Comparison of ENCODE assay signal across 13 cellular contexts in genomic region chr1:170776147-170776734, GRCh38.
DNase-seq lines count a peak whose midpoint lies in the region; ATAC-seq and TF ChIP-seq lines count a peak whose summit lies in the region.
"Had no signal": no experiment of that assay in that cellular context is flagged by ENCODE, and none has a peak within 500 bp of the region (broad histone marks: within the 10 kb centered on the region; RNA-seq: fewer than 3 reads in every experiment).

No MANE protein-coding gene starts in this region.

- no peaks in the 10 kb centered on the region for H3K27me3 Mint-ChIP-seq in nephron (ENCODE audit: low read depth)
- H3K27me3 Mint-ChIP-seq in activated CD8-positive, alpha-beta memory T cell treated with anti-CD3 and anti-CD28 coated beads, Interleukin-2, amount 10 ng/mL, durations not matched to agents 7 days and 5 days, result no peaks in the 10 kb centered on the region

- no peaks in the 10 kb centered on the region for H3K4me1 Mint-ChIP-seq in nephron
- no peaks in the 10 kb centered on the region for H3K4me1 Mint-ChIP-seq in activated CD8-positive, alpha-beta memory T cell treated with anti-CD3 and anti-CD28 coated beads, Interleukin-2, amount 10 ng/mL, durations not matched to agents 7 days and 5 days
- H3K4me1 Mint-ChIP-seq: CD8-positive, alpha-beta memory T cell had no signal

- no peak overlapping the region for H3K4me3 Mint-ChIP-seq in nephron
- H3K4me3 Mint-ChIP-seq in activated CD8-positive, alpha-beta memory T cell treated with anti-CD3 and anti-CD28 coated beads, Interleukin-2, amount 10 ng/mL, durations not matched to agents 7 days and 5 days, result no peak overlapping the region
- H3K4me3 Mint-ChIP-seq: CD8-positive, alpha-beta memory T cell had no signal

- peaks cover 11% of the 10 kb centered on the region for H3K9me3 Mint-ChIP-seq in nephron
- H3K9me3 Mint-ChIP-seq in activated CD8-positive, alpha-beta memory T cell treated with anti-CD3 and anti-CD28 coated beads, Interleukin-2, amount 10 ng/mL, durations not matched to agents 7 days and 5 days (ENCODE audit: low read depth), result peaks cover 3% of the 10 kb centered on the region

- TF ChIP-seq CTCF in epithelial cell of esophagus (IDR thresholded peaks at IDR 0.05; ENCODE audit: insufficient read depth, low read depth, low read length, missing control alignments), result no peak
- TF ChIP-seq CTCF in nephron (IDR thresholded peaks at IDR 0.05; ENCODE audit: unreplicated experiment in 3 of 3), result no peak

- H3K36me3 Mint-ChIP-seq in nephron (ENCODE audit: low read depth), result peaks cover 4% of the 10 kb centered on the region
- H3K36me3 Mint-ChIP-seq in activated CD8-positive, alpha-beta memory T cell treated with anti-CD3 and anti-CD28 coated beads, Interleukin-2, amount 10 ng/mL, durations not matched to agents 7 days and 5 days, result no peaks in the 10 kb centered on the region
- H3K36me3 Mint-ChIP-seq: CD8-positive, alpha-beta memory T cell had no signal

- no peak for ATAC-seq in HG03025 (IDR thresholded peaks at IDR 0.05; ENCODE audit: low FRiP score, unreplicated experiment)
- ATAC-seq in activated CD8-positive, alpha-beta memory T cell treated with anti-CD3 and anti-CD28 coated beads, Interleukin-2, amount 10 ng/mL, durations not matched to agents 7 days and 5 days, result no peak
- ATAC-seq: PC-3 had no signal

- no peak overlapping the region for H3K4me3 ChIP-seq in epithelial cell of esophagus (ENCODE audit: low read length)
- H3K4me3 ChIP-seq: BLaER1 had no signal

- CTCF ChIA-PET in activated CD8-positive, alpha-beta memory T cell treated with anti-CD3 and anti-CD28 coated beads, Interleukin-2, amount 10 ng/mL, durations not matched to agents 7 days and 5 days (lab: Charles Lee), result no interaction called here

- H3K27ac Mint-ChIP-seq in nephron, result peak overlapping the region; percentile 14 to 62 (median 45)
- no peak overlapping the region for H3K27ac Mint-ChIP-seq in activated CD8-positive, alpha-beta memory T cell treated with anti-CD3 and anti-CD28 coated beads, Interleukin-2, amount 10 ng/mL, durations not matched to agents 7 days and 5 days
- H3K27ac Mint-ChIP-seq: CD8-positive, alpha-beta memory T cell had no signal

- peak; percentile 27 for DNase-seq in AG20443 (ENCODE audit: low spot score)
- DNase-seq in GM04504 (ENCODE audit: low read depth), result peak; percentile 9
- peak; percentile 2 for DNase-seq in epithelial cell of esophagus (ENCODE audit: low read depth)
- no peak for DNase-seq in activated CD8-positive, alpha-beta memory T cell treated with anti-CD3 and anti-CD28 coated beads, Interleukin-2, amount 10 ng/mL, durations not matched to agents 7 days and 5 days
- no peak for DNase-seq in dermis blood vessel endothelial cell
- DNase-seq: CD8-positive, alpha-beta memory T cell; NCI-H1417 treated with DMSO at 0.1 percent for 48 hours; NCI-H2029 treated with DMSO at 0.1 percent for 48 hours; NCI-H526 treated with DMSO at 0.1 percent for 48 hours; PC-3 had no signal

Comparison
In these comparisons a context has a peak if more than half of its experiments do, and no peak if none do; other contexts are left out.
1. DNase-seq: peak in AG20443 (single experiment), GM04504 (single experiment) and epithelial cell of esophagus (single experiment); none in activated CD8-positive, alpha-beta memory T cell treated with anti-CD3 and anti-CD28 coated beads, Interleukin-2, amount 10 ng/mL, durations not matched to agents 7 days and 5 days (single experiment) and dermis blood vessel endothelial cell (single experiment).